11 cellular contexts compared by ENCODE assay signal in the genomic region with DNA sequence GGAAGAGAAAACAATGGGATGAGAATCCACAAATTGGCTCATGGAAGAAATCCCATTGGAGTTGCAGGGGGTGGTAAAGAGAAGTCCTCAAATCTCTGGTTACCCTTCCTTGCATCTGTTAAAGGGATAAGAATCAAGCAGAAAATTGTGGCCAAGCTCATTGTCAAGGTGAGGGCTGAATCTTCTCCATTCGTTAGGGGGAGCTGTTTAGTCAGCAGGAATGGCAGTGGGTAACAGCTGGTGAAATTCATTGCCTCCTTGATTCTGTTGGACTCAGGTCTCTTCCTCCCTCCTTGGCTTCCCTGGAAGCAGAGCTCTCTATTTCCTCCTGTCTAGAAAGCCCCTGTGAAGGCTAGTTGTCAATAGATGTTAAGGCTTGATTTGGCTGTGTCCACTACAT.
A peak's percentile ranks its signal among the peaks of the same experiment; 100 is the strongest.
DNase-seq lines count a peak whose midpoint lies in the region; ATAC-seq lines count a peak whose summit lies in the region.
"Had no signal": no experiment of that assay in that cellular context is flagged by ENCODE, and none has a peak within 500 bp of the region (broad histone marks: within the 10 kb centered on the region; RNA-seq: fewer than 3 reads in every experiment).

No MANE protein-coding gene starts in this region.

- DNase-seq in DMS 273 (lab: John Stamatoyannopoulos, UW; ENCODE audit: unreplicated experiment): peak; percentile 83
- peak; percentile 23 for DNase-seq in HuH-7 (ENCODE audit: low spot score)
- peak; percentile 23 for DNase-seq in amniotic epithelial cell (ENCODE audit: low read depth)
- peak; percentile 65 for DNase-seq in iPS-NIHi7 (ENCODE audit: extremely low spot score)
- no peak for DNase-seq in amygdala (lab: John Stamatoyannopoulos, UW)
- no peak for DNase-seq in GDM1 (lab: John Stamatoyannopoulos, UW)
- DNase-seq in activated CD4-positive, CD25-positive, alpha-beta regulatory T cell (lab: John Stamatoyannopoulos, UW): no peak
- DNase-seq: activated CD4-positive, alpha-beta T cell treated with anti-CD3 and anti-CD28 coated beads for 48 hours; GF-D8; KBM-7 had no signal

- no peak for ATAC-seq in HG02759 (IDR thresholded peaks at IDR 0.05; ENCODE audit: unreplicated experiment)

Comparison
In these comparisons a context has a peak if more than half of its experiments do, and no peak if none do; other contexts are left out.
1. DNase-seq: peak in DMS 273 (single experiment), HuH-7 (single experiment), amniotic epithelial cell (single experiment) and iPS-NIHi7 (single experiment); none in amygdala (0 of 56), GDM1 (single experiment) and activated CD4-positive, CD25-positive, alpha-beta regulatory T cell (0 of 4).